24 cellular contexts compared by ENCODE assay signal in the genomic region with DNA sequence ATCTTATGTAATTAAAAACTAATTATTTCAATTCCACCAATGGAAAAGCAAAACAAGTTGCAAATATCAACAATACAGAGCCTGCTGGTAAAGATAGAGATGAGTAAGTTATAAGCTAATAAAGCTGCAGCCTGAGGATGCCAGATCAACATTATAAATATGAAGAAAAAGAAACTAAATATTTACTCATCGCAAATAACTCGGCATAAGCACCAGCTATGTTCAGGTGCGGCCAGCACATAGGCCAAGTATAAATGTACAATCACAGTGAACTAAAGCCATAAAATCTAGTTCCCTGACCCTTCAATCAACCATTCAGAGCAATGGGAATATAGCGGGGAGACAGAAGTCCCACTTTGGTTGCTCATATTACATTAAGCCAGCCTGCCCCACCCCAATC. TPM values are rescaled to one million over a fixed set of nuclear protein-coding genes. Genes with fewer than 3 reads are reported as not detected.
DNase-seq lines count a peak whose midpoint lies in the region; ATAC-seq and TF ChIP-seq lines count a peak whose summit lies in the region.
"Had no signal": no experiment of that assay in that cellular context is flagged by ENCODE, and none has a peak within 500 bp of the region (broad histone marks: within the 10 kb centered on the region; RNA-seq: fewer than 3 reads in every experiment).

No MANE protein-coding gene starts in this region.

- no peak overlapping the region for H2AFZ ChIP-seq in PC-3 (ENCODE audit: low read length)

- BruUV-seq in PC-3 (replicated peaks; lab: Mats Ljungman, UMichigan), result no TSS peak

- H3K27ac ChIP-seq in PC-3 (ENCODE audit: low read length), result peak overlapping the region; percentile 38
- H3K27ac ChIP-seq in prostate gland, result peak overlapping the region in 1 of 2 donors; percentile 26
- H3K27ac ChIP-seq: BLaER1 had no signal

- DNase-seq in DMS53 (lab: John Stamatoyannopoulos, UW), result peak; percentile 35
- DNase-seq in DMS53 treated with DMSO at 0.1 percent for 48 hours (lab: John Stamatoyannopoulos, UW; ENCODE audit: unreplicated experiment), result no peak
- peak; percentile 40 for DNase-seq in PC-3
- DNase-seq in left colon, result no peak
- DNase-seq in prostate gland (ENCODE audit: low spot score), result peak; percentile 43
- no peak for DNase-seq in NCI-H345 (lab: John Stamatoyannopoulos, UW)
- DNase-seq in Right ventricle myocardium inferior (ENCODE audit: missing footprints), result no peak
- DNase-seq: 8988T; ACHN; BE2C; C1 segment of cervical spinal cord; CD4-positive, alpha-beta memory T cell; CD4-positive, CD25-positive, alpha-beta regulatory T cell; CD8-positive, alpha-beta memory T cell; COR-L47; DMS 273 treated with DMSO at 0.1 percent for 48 hours; DMS153; DMS79; DND-41; EL; GDM1 had no signal

- no peak overlapping the region for H3K4me3 ChIP-seq in PC-3 (ENCODE audit: low read length)
- H3K4me3 ChIP-seq in prostate gland, result no peak overlapping the region
- H3K4me3 ChIP-seq: BLaER1, GM12878 had no signal

- intact Hi-C loops in PC-3 (cut with micrococcal nuclease), result no loop called here
- intact Hi-C loops in left colon (cut with DNase I, micrococcal nuclease), result no loop called here
- intact Hi-C loops in prostate gland (cut with DNase I), result no loop called here
- intact Hi-C loops in Right ventricle myocardium inferior (cut with DNase I), result no loop called here

- no peak for TF ChIP-seq POLR2A in prostate gland (IDR thresholded peaks at IDR 0.05)

- no peaks in the 10 kb centered on the region for H3K9me3 ChIP-seq in PC-3 (ENCODE audit: low read length)
- H3K9me3 ChIP-seq in prostate gland, result no peaks in the 10 kb centered on the region
- H3K9me3 ChIP-seq: BE2C had no signal

- peaks cover 12% of the 10 kb centered on the region for H3K4me1 ChIP-seq in PC-3 (ENCODE audit: insufficient read depth, low read length)
- H3K4me1 ChIP-seq in prostate gland (replicated peaks), result no peaks in the 10 kb centered on the region
- H3K4me1 ChIP-seq: BE2C, BLaER1 had no signal

- POLR2A ChIA-PET in PC-3 (lab: Charles Lee; ENCODE audit: unreplicated experiment), result interaction anchor here (0.6 to 0.9 kb wide), 2 partner anchors 204 to 231 kb away, joined by 3 to 4 read pairs; partner anchors contain the start of genes CCPG1 and PIERCE2

- no peak for TF ChIP-seq CTCF in PC-3 (conservative IDR thresholded peaks at IDR 0.05; ENCODE audit: low read depth, low read length)
- no peak for TF ChIP-seq CTCF in prostate gland (IDR thresholded peaks at IDR 0.05)

- no peaks in the 10 kb centered on the region for H3K36me3 ChIP-seq in PC-3 (ENCODE audit: low read depth, low read length)
- H3K36me3 ChIP-seq in prostate gland, result no peaks in the 10 kb centered on the region
- H3K36me3 ChIP-seq: BE2C, BLaER1 had no signal

- 56% methylated on average over 4 of the region's 4 CpGs for WGBS in prostate gland

- H3K9ac ChIP-seq in PC-3 (ENCODE audit: low read length), result no peak overlapping the region
- H3K9ac ChIP-seq: BLaER1 had no signal

- no peaks in the 10 kb centered on the region for H3K27me3 ChIP-seq in PC-3 (ENCODE audit: low read length)
- H3K27me3 ChIP-seq in prostate gland (replicated peaks; ENCODE audit: insufficient read depth), result no peaks in the 10 kb centered on the region
- H3K27me3 ChIP-seq: BE2C, BLaER1 had no signal

- H3K79me2 ChIP-seq in PC-3 (ENCODE audit: low read length), result no peaks in the 10 kb centered on the region

- no peaks in the 10 kb centered on the region for H3F3A ChIP-seq in PC-3 (ENCODE audit: low read length, unreplicated experiment)

- H3K4me2 ChIP-seq in PC-3 (ENCODE audit: low read length), result peak overlapping the region; percentile 44
- H3K4me2 ChIP-seq: BLaER1 had no signal

- CTCF ChIA-PET in PC-3 (lab: Charles Lee), result interaction anchor here (0.9 kb wide), 1 partner anchor 231 kb away, joined by 3 read pairs; no protein-coding TSS in a partner anchor

- no peaks in the 10 kb centered on the region for H4K20me1 ChIP-seq in PC-3 (ENCODE audit: low read length)
- H4K20me1 ChIP-seq: BLaER1 had no signal

- ATAC-seq in PC-3 (peak; percentile 93), left colon (peak; percentile 47), GM19328 (IDR thresholded peaks at IDR 0.05; ENCODE audit: unreplicated experiment) (no peak), Right ventricle myocardium inferior (no peak)
- ATAC-seq: GM12878 had no signal

- H3K9me2 ChIP-seq in PC-3 (replicated peaks; ENCODE audit: low read length), result no peaks in the 10 kb centered on the region

RNA-seq across cellular contexts. Expression of gene RSL24D1, which starts 7.7 kb away (rescaled TPM):
- 37.0 and 43.5 TPM in 2 replicates for total RNA-seq in PC-3 (2014; rRNA removed)
- 10 to 100 TPM; 36.0 to 46.0 TPM for total RNA-seq in left colon
- 10 to 100 TPM; 51.5 to 64.0 TPM for total RNA-seq in prostate gland
- 41.0 TPM for total RNA-seq in Right ventricle myocardium inferior

Comparison
In these comparisons a context has a peak if more than half of its experiments do, and no peak if none do; other contexts are left out.
1. DNase-seq: peak in DMS53 (single experiment), PC-3 (single experiment) and prostate gland (single experiment); none in DMS53 treated with DMSO at 0.1 percent for 48 hours (single experiment), left colon (0 of 2), NCI-H345 (single experiment) and Right ventricle myocardium inferior (single experiment).
2. ATAC-seq: peak in PC-3 (single experiment) and left colon (single experiment); none in GM19328 (single experiment) and Right ventricle myocardium inferior (single experiment).